1 cellular context compared by ENCODE assay signal in the genomic region with DNA sequence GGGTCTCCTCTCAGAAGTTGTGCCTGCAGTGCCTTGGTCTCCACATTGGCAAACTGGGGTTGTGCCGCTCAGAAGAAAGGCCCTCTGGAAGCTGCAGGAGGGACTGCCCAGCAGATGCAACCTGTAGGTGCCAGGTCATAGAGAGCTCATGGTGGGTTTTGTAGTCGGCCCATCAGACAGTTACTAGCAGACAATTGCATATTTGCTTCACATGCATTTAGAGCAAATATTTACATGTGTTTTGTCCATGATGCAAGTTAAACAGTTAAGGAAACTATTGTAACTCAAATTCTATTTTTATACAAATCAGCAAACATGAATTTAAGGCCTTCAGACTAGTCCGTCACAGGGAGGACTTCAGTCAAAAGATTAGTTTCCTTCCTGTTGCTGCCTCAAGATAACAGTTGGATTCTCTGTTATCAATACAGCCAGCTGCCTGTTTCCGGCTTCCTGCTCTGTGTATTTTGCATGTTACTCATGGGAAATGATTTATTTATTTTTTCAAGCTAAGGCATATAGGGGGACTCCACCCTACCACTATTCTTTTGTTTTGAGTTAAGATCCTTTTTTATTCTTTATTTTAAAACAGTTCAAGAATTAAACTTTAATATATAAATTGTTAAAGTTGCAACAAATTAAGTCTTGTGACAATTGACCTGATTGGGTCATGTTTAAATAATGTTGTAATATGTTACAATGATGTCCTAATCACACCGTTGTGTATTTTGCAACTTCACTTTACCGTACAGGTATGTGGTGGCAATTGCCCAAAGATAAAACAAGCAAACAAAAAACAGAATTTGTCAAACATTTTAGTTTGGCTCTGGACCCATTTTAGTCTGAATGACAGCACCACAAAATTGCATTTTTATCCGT.
TF ChIP-seq lines count a peak whose summit lies in the region.

No MANE protein-coding gene starts in this region.

TF ChIP-seq in HepG2, 621 proteins besides CTCF, POLR2A, EP300 and RAD21 (continued from another document and continues in another):
- TF ChIP-seq, protein P1, sequence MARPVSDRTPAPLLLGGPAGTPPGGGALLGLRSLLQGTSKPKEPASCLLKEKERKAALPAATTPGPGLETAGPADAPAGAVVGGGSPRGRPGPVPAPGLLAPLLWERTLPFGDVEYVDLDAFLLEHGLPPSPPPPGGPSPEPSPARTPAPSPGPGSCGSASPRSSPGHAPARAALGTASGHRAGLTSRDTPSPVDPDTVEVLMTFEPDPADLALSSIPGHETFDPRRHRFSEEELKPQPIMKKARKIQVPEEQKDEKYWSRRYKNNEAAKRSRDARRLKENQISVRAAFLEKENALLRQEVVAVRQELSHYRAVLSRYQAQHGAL (CRISPR knock-in tag; IDR thresholded peaks at IDR 0.05; ENCODE audit: not compliant biosample characterization): no peak
- TF ChIP-seq, protein P2, sequence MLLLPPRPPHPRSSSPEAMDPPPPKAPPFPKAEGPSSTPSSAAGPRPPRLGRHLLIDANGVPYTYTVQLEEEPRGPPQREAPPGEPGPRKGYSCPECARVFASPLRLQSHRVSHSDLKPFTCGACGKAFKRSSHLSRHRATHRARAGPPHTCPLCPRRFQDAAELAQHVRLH (CRISPR knock-in tag; IDR thresholded peaks at IDR 0.05; ENCODE audit: borderline replicate concordance, low read depth): peak; percentile 84
- TF ChIP-seq, protein P3, sequence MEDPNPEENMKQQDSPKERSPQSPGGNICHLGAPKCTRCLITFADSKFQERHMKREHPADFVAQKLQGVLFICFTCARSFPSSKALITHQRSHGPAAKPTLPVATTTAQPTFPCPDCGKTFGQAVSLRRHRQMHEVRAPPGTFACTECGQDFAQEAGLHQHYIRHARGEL (CRISPR knock-in tag; IDR thresholded peaks at IDR 0.05): no peak
- TF ChIP-seq, protein P4, sequence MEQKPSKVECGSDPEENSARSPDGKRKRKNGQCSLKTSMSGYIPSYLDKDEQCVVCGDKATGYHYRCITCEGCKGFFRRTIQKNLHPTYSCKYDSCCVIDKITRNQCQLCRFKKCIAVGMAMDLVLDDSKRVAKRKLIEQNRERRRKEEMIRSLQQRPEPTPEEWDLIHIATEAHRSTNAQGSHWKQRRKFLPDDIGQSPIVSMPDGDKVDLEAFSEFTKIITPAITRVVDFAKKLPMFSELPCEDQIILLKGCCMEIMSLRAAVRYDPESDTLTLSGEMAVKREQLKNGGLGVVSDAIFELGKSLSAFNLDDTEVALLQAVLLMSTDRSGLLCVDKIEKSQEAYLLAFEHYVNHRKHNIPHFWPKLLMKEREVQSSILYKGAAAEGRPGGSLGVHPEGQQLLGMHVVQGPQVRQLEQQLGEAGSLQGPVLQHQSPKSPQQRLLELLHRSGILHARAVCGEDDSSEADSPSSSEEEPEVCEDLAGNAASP (CRISPR knock-in tag; IDR thresholded peaks at IDR 0.05; ENCODE audit: borderline replicate concordance): peak; percentile 18; the same call in 1 of the 2 replicates
- TF ChIP-seq, protein P5, sequence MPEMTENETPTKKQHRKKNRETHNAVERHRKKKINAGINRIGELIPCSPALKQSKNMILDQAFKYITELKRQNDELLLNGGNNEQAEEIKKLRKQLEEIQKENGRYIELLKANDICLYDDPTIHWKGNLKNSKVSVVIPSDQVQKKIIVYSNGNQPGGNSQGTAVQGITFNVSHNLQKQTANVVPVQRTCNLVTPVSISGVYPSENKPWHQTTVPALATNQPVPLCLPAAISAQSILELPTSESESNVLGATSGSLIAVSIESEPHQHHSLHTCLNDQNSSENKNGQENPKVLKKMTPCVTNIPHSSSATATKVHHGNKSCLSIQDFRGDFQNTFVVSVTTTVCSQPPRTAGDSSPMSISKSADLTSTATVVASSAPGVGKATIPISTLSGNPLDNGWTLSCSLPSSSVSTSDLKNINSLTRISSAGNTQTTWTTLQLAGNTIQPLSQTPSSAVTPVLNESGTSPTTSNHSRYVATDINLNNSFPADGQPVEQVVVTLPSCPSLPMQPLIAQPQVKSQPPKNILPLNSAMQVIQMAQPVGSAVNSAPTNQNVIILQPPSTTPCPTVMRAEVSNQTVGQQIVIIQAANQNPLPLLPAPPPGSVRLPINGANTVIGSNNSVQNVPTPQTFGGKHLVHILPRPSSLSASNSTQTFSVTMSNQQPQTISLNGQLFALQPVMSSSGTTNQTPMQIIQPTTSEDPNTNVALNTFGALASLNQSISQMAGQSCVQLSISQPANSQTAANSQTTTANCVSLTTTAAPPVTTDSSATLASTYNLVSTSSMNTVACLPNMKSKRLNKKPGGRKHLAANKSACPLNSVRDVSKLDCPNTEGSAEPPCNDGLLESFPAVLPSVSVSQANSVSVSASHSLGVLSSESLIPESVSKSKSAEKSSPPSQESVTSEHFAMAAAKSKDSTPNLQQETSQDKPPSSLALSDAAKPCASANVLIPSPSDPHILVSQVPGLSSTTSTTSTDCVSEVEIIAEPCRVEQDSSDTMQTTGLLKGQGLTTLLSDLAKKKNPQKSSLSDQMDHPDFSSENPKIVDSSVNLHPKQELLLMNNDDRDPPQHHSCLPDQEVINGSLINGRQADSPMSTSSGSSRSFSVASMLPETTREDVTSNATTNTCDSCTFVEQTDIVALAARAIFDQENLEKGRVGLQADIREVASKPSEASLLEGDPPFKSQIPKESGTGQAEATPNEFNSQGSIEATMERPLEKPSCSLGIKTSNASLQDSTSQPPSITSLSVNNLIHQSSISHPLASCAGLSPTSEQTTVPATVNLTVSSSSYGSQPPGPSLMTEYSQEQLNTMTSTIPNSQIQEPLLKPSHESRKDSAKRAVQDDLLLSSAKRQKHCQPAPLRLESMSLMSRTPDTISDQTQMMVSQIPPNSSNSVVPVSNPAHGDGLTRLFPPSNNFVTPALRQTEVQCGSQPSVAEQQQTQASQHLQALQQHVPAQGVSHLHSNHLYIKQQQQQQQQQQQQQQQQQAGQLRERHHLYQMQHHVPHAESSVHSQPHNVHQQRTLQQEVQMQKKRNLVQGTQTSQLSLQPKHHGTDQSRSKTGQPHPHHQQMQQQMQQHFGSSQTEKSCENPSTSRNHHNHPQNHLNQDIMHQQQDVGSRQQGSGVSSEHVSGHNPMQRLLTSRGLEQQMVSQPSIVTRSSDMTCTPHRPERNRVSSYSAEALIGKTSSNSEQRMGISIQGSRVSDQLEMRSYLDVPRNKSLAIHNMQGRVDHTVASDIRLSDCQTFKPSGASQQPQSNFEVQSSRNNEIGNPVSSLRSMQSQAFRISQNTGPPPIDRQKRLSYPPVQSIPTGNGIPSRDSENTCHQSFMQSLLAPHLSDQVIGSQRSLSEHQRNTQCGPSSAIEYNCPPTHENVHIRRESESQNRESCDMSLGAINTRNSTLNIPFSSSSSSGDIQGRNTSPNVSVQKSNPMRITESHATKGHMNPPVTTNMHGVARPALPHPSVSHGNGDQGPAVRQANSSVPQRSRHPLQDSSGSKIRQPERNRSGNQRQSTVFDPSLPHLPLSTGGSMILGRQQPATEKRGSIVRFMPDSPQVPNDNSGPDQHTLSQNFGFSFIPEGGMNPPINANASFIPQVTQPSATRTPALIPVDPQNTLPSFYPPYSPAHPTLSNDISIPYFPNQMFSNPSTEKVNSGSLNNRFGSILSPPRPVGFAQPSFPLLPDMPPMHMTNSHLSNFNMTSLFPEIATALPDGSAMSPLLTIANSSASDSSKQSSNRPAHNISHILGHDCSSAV (CRISPR knock-in tag; IDR thresholded peaks at IDR 0.05; ENCODE audit: borderline replicate concordance): no peak
- TF ChIP-seq, protein P6, sequence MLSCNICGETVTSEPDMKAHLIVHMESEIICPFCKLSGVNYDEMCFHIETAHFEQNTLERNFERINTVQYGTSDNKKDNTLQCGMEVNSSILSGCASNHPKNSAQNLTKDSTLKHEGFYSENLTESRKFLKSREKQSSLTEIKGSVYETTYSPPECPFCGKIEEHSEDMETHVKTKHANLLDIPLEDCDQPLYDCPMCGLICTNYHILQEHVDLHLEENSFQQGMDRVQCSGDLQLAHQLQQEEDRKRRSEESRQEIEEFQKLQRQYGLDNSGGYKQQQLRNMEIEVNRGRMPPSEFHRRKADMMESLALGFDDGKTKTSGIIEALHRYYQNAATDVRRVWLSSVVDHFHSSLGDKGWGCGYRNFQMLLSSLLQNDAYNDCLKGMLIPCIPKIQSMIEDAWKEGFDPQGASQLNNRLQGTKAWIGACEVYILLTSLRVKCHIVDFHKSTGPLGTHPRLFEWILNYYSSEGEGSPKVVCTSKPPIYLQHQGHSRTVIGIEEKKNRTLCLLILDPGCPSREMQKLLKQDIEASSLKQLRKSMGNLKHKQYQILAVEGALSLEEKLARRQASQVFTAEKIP (CRISPR knock-in tag; IDR thresholded peaks at IDR 0.05; ENCODE audit: borderline replicate concordance): no peak
- TF ChIP-seq, protein P7, sequence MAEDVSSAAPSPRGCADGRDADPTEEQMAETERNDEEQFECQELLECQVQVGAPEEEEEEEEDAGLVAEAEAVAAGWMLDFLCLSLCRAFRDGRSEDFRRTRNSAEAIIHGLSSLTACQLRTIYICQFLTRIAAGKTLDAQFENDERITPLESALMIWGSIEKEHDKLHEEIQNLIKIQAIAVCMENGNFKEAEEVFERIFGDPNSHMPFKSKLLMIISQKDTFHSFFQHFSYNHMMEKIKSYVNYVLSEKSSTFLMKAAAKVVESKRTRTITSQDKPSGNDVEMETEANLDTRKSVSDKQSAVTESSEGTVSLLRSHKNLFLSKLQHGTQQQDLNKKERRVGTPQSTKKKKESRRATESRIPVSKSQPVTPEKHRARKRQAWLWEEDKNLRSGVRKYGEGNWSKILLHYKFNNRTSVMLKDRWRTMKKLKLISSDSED (CRISPR knock-in tag; IDR thresholded peaks at IDR 0.05): no peak
- TF ChIP-seq, protein P8, sequence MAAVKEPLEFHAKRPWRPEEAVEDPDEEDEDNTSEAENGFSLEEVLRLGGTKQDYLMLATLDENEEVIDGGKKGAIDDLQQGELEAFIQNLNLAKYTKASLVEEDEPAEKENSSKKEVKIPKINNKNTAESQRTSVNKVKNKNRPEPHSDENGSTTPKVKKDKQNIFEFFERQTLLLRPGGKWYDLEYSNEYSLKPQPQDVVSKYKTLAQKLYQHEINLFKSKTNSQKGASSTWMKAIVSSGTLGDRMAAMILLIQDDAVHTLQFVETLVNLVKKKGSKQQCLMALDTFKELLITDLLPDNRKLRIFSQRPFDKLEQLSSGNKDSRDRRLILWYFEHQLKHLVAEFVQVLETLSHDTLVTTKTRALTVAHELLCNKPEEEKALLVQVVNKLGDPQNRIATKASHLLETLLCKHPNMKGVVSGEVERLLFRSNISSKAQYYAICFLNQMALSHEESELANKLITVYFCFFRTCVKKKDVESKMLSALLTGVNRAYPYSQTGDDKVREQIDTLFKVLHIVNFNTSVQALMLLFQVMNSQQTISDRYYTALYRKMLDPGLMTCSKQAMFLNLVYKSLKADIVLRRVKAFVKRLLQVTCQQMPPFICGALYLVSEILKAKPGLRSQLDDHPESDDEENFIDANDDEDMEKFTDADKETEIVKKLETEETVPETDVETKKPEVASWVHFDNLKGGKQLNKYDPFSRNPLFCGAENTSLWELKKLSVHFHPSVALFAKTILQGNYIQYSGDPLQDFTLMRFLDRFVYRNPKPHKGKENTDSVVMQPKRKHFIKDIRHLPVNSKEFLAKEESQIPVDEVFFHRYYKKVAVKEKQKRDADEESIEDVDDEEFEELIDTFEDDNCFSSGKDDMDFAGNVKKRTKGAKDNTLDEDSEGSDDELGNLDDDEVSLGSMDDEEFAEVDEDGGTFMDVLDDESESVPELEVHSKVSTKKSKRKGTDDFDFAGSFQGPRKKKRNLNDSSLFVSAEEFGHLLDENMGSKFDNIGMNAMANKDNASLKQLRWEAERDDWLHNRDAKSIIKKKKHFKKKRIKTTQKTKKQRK (IDR thresholded peaks at IDR 0.05; ENCODE audit: low read length): no peak
- 0 out of 2 replicates have a peak, but pooled peaks have one; percentile 3 for TF ChIP-seq ZNF629 (CRISPR knock-in tag; conservative IDR thresholded peaks at IDR 0.05)
- no peak for TF ChIP-seq ZNF678 (CRISPR knock-in tag; IDR thresholded peaks at IDR 0.05)
- TF ChIP-seq, protein P9, sequence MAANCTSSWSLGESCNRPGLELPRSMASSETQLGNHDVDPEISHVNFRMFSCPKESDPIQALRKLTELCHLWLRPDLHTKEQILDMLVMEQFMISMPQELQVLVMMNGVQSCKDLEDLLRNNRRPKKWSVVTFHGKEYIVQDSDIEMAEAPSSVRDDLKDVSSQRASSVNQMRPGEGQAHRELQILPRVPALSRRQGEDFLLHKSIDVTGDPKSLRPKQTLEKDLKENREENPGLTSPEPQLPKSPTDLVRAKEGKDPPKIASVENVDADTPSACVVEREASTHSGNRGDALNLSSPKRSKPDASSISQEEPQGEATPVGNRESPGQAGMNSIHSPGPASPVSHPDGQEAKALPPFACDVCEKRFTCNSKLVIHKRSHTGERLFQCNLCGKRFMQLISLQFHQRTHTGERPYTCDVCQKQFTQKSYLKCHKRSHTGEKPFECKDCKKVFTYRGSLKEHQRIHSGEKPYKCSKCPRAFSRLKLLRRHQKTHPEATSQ (CRISPR knock-in tag; IDR thresholded peaks at IDR 0.05; ENCODE audit: borderline replicate concordance): no peak
- TF ChIP-seq, protein P10, sequence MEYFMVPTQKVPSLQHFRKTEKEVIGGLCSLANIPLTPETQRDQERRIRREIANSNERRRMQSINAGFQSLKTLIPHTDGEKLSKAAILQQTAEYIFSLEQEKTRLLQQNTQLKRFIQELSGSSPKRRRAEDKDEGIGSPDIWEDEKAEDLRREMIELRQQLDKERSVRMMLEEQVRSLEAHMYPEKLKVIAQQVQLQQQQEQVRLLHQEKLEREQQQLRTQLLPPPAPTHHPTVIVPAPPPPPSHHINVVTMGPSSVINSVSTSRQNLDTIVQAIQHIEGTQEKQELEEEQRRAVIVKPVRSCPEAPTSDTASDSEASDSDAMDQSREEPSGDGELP (IDR thresholded peaks at IDR 0.05; ENCODE audit: borderline replicate concordance, low read depth): peak; percentile 86
- TF ChIP-seq, protein P11, sequence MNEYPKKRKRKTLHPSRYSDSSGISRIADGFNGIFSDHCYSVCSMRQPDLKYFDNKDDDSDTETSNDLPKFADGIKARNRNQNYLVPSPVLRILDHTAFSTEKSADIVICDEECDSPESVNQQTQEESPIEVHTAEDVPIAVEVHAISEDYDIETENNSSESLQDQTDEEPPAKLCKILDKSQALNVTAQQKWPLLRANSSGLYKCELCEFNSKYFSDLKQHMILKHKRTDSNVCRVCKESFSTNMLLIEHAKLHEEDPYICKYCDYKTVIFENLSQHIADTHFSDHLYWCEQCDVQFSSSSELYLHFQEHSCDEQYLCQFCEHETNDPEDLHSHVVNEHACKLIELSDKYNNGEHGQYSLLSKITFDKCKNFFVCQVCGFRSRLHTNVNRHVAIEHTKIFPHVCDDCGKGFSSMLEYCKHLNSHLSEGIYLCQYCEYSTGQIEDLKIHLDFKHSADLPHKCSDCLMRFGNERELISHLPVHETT (CRISPR knock-in tag; conservative IDR thresholded peaks at IDR 0.05): peak; percentile 22; the same call in 1 of the 2 replicates
- TF ChIP-seq MEF2D (CRISPR knock-in tag; IDR thresholded peaks at IDR 0.05): peak; percentile 99
- TF ChIP-seq NR3C1 (CRISPR knock-in tag; IDR thresholded peaks at IDR 0.05): no peak
- no peak for TF ChIP-seq ZNF234 (CRISPR knock-in tag; conservative IDR thresholded peaks at IDR 0.05)
